ENCODE assay signal across 23 cellular contexts in the genomic region with DNA sequence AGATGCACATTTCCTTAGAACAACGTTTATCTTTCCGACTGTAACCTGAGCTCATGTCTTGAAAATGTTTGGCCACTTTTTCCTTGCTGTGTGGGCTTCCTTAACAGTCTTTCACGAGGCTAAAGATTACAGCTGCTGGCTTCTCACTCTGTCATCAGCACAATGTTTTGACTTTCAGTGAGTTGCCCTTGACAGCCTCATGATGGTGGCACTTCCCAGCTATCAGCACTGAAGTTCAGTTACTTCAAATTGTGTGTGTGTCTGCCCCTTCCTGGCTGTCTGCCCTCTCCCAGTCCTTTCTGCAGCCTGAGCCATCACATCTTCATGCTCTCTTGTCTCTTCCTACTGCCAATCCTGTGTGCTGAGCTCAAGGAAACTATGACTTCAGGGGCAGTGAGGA.
"Had no signal": no experiment of that assay in that cellular context is flagged by ENCODE, and none has a peak within 500 bp of the region (broad histone marks: within the 10 kb centered on the region; RNA-seq: fewer than 3 reads in every experiment).

No MANE protein-coding gene starts in this region.

- ATAC-seq: effector memory CD8-positive, alpha-beta T cell; esophagus mucosa; foreskin keratinocyte; gastrocnemius medialis; gastroesophageal sphincter had no signal

- H3K27ac Mint-ChIP-seq: dendritic cell treated with granulocyte-macrophage colony-stimulating factor and Interleukin-4, amounts not matched to agents 40 ng/mL and 50 ng/mL, for 4 days; effector memory CD8-positive, alpha-beta T cell; endodermal cell had no signal

- H3K4me3 Mint-ChIP-seq: dendritic cell treated with granulocyte-macrophage colony-stimulating factor and Interleukin-4, amounts not matched to agents 40 ng/mL and 50 ng/mL, for 4 days; effector memory CD8-positive, alpha-beta T cell; endodermal cell had no signal

- H3K27ac ChIP-seq: colonic mucosa, coronary artery, dorsolateral prefrontal cortex, epithelial cell of prostate, esophagus muscularis mucosa, esophagus squamous epithelium, foreskin keratinocyte, gastrocnemius medialis, gastroesophageal sphincter, heart left ventricle had no signal

- H3K9me3 Mint-ChIP-seq: dendritic cell treated with granulocyte-macrophage colony-stimulating factor and Interleukin-4, amounts not matched to agents 40 ng/mL and 50 ng/mL, for 4 days; effector memory CD8-positive, alpha-beta T cell; endodermal cell had no signal

- H3K4me1 ChIP-seq: colonic mucosa, esophagus muscularis mucosa, esophagus squamous epithelium, foreskin keratinocyte, gastrocnemius medialis, gastroesophageal sphincter, heart left ventricle had no signal

- H3K4me3 ChIP-seq: colonic mucosa, coronary artery, dorsolateral prefrontal cortex, esophagus muscularis mucosa, esophagus squamous epithelium, gastrocnemius medialis, gastroesophageal sphincter, heart left ventricle had no signal

- DNase-seq: colonic mucosa; cortex of kidney; dermis blood vessel endothelial cell; dorsolateral prefrontal cortex; effector CD4-positive, alpha-beta T cell; effector memory CD4-positive, alpha-beta T cell; effector memory CD8-positive, alpha-beta T cell; endodermal cell; erythroblast; esophagus squamous epithelium; foreskin fibroblast; foreskin keratinocyte; foreskin melanocyte; gastrocnemius medialis; glutamatergic neuron; head of caudate nucleus; heart left ventricle had no signal

- H3K36me3 ChIP-seq: colonic mucosa, esophagus muscularis mucosa, esophagus squamous epithelium, gastrocnemius medialis, gastroesophageal sphincter, heart left ventricle had no signal

- H3K9me3 ChIP-seq: colonic mucosa, esophagus muscularis mucosa, esophagus squamous epithelium, gastrocnemius medialis, gastroesophageal sphincter, heart left ventricle had no signal

- H3K27me3 ChIP-seq: colonic mucosa, dorsolateral prefrontal cortex, esophagus muscularis mucosa, foreskin keratinocyte, gastrocnemius medialis, gastroesophageal sphincter, heart left ventricle had no signal
